ENCODE assay signal across 1 cellular context in the genomic region with DNA sequence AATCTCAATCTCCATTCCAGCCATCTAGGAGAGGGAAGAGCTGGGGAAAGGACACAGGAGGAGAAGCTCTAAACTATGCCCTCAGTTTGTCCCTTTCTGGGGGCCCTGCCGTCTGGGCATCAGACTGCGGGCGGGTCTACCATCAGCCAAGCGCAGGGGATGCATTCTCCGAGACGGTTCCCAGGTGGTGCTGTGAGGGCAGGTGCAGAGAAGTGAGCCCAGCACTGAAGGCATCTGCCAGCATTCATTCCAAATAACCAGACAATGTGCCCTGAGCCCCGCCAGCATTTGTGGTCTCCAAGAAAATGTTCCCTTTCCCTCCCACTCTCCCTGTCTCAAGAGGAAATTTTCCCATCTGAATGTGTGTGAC.
TF ChIP-seq lines count a peak whose summit lies in the region.

No MANE protein-coding gene starts in this region.

TF ChIP-seq in Ishikawa, 13 proteins besides CTCF, POLR2A, EP300 and RAD21 (continued from another document):
- TF ChIP-seq, protein P1, sequence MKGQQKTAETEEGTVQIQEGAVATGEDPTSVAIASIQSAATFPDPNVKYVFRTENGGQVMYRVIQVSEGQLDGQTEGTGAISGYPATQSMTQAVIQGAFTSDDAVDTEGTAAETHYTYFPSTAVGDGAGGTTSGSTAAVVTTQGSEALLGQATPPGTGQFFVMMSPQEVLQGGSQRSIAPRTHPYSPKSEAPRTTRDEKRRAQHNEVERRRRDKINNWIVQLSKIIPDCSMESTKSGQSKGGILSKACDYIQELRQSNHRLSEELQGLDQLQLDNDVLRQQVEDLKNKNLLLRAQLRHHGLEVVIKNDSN (IDR thresholded peaks at IDR 0.05) = no peak
- TF ChIP-seq TEAD4 (IDR thresholded peaks at IDR 0.05) = no peak
- no peak for TF ChIP-seq NFIC (IDR thresholded peaks at IDR 0.05)
- TF ChIP-seq FOXM1 (IDR thresholded peaks at IDR 0.05; ENCODE audit: borderline replicate concordance, low read depth) = no peak
- TF ChIP-seq, protein P2, sequence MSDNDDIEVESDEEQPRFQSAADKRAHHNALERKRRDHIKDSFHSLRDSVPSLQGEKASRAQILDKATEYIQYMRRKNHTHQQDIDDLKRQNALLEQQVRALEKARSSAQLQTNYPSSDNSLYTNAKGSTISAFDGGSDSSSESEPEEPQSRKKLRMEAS (IDR thresholded peaks at IDR 0.05) = no peak
- TF ChIP-seq, protein P3, sequence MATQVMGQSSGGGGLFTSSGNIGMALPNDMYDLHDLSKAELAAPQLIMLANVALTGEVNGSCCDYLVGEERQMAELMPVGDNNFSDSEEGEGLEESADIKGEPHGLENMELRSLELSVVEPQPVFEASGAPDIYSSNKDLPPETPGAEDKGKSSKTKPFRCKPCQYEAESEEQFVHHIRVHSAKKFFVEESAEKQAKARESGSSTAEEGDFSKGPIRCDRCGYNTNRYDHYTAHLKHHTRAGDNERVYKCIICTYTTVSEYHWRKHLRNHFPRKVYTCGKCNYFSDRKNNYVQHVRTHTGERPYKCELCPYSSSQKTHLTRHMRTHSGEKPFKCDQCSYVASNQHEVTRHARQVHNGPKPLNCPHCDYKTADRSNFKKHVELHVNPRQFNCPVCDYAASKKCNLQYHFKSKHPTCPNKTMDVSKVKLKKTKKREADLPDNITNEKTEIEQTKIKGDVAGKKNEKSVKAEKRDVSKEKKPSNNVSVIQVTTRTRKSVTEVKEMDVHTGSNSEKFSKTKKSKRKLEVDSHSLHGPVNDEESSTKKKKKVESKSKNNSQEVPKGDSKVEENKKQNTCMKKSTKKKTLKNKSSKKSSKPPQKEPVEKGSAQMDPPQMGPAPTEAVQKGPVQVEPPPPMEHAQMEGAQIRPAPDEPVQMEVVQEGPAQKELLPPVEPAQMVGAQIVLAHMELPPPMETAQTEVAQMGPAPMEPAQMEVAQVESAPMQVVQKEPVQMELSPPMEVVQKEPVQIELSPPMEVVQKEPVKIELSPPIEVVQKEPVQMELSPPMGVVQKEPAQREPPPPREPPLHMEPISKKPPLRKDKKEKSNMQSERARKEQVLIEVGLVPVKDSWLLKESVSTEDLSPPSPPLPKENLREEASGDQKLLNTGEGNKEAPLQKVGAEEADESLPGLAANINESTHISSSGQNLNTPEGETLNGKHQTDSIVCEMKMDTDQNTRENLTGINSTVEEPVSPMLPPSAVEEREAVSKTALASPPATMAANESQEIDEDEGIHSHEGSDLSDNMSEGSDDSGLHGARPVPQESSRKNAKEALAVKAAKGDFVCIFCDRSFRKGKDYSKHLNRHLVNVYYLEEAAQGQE (IDR thresholded peaks at IDR 0.05; ENCODE audit: low read depth) = no peak
- no peak for TF ChIP-seq ZBTB7A (IDR thresholded peaks at IDR 0.05; ENCODE audit: low read depth)
- no peak for TF ChIP-seq YY1 (IDR thresholded peaks at IDR 0.05; ENCODE audit: low read depth)
- TF ChIP-seq CEBPB (IDR thresholded peaks at IDR 0.05) = no peak
TF ChIP-seq in Ishikawa: peak in this region for 0.
